22 cellular contexts compared by ENCODE assay signal in the genomic region with DNA sequence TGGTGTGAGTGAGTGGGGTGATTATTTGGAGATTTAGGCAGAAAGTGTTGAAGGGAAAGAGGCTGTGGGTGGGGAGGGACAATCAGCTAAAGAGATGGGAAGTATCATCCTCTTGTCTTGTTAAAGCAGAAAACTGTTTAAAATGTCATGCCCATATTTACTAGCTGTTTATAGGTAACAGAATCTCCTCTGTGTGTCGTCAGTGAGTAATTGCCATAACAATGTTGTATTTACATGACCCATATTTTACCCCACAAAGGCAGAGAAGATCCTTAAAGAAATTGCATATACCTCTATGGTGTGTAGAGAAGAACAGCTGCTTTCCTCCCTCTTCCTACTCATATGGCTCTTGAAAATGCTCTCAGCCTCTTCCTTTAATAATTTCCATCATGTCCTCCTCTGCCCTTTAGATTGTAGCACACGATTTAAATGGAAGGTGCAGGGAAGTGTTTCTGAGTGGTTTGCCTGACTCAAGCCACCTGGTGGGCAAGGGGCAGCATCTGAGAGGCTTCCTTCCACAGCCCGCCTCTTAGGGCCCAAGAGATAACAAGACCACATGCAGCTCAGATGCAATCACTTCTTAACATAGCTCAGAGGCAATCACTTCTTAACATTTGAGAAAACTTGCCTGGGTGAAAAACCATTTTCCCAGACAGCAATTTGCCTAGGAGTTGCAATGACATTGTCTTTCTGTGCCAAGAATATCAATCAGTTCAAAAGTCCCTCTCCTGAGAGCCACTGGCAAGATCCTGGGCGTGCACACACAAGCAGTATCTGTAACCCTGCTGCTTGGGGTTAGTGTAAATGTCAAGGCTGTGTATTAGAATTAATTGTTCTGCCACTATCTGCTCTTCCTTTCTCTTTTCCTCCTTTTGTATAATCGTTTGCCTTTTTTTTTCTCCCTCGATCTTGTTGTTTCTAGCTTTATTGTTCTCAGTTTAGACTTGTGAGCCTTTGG. TPM values are rescaled to one million over a fixed set of nuclear protein-coding genes. Genes with fewer than 3 reads are reported as not detected.
DNase-seq lines count a peak whose midpoint lies in the region; ATAC-seq and TF ChIP-seq lines count a peak whose summit lies in the region.
"Had no signal": no experiment of that assay in that cellular context is flagged by ENCODE, and none has a peak within 500 bp of the region (broad histone marks: within the 10 kb centered on the region; RNA-seq: fewer than 3 reads in every experiment).

No MANE protein-coding gene starts in this region.

- no peak for TF ChIP-seq EP300 in neural cell (conservative IDR thresholded peaks at IDR 0.05; ENCODE audit: poor library complexity, severe bottlenecking)

- intact Hi-C loops in sciatic nerve (cut with DNase I) = no loop called here

- ATAC-seq in sciatic nerve = no peak
- ATAC-seq: stimulated activated memory B cell treated with anti-CD40 and anti-IgM and Interleukin-4, amounts not matched to agents 10 μg/mL and 1 μg/mL and 100 μg/mL, for 72 hours had no signal

- H3K9me3 ChIP-seq in neural cell (ENCODE audit: low read length) = no peaks in the 10 kb centered on the region
- H3K9me3 ChIP-seq: spleen, tibial nerve had no signal

- no peaks in the 10 kb centered on the region for H3K27me3 ChIP-seq in H7 (ENCODE audit: control insufficient read depth, insufficient read depth, low read length)
- H3K27me3 ChIP-seq in neural cell (ENCODE audit: insufficient read depth, low read depth, low read length) = no peaks in the 10 kb centered on the region
- H3K27me3 ChIP-seq: spleen, tibial nerve had no signal

- H3K4me2 ChIP-seq in neural cell (ENCODE audit: low read length) = no peak overlapping the region

- H3K27ac ChIP-seq in neural cell (ENCODE audit: low read length) = peak overlapping the region; percentile 10
- H3K27ac ChIP-seq: tibial nerve, VCaP had no signal

- H3K79me2 ChIP-seq in neural cell (replicated peaks; ENCODE audit: insufficient read depth, low read length) = no peaks in the 10 kb centered on the region

- no peak overlapping the region for H2AFZ ChIP-seq in neural cell (ENCODE audit: low read depth, low read length)

- no peaks in the 10 kb centered on the region for H4K20me1 ChIP-seq in neural cell (ENCODE audit: insufficient read depth)

- TF ChIP-seq RAD21 in neural cell (conservative IDR thresholded peaks at IDR 0.05) = peak; percentile 22

- no peak for TF ChIP-seq CTCF in epithelial cell of esophagus (IDR thresholded peaks at IDR 0.05; ENCODE audit: insufficient read depth, low read depth, low read length, missing control alignments)
- no peak for TF ChIP-seq CTCF in neural cell (IDR thresholded peaks at IDR 0.05; ENCODE audit: poor library complexity, severe bottlenecking)

- no peaks in the 10 kb centered on the region for H3F3A ChIP-seq in neural cell (ENCODE audit: insufficient read depth, low read length, poor library complexity, severe bottlenecking)

- no peak overlapping the region for H3K4me3 ChIP-seq in H7 (ENCODE audit: insufficient read depth, low read depth, low read length)
- no peak overlapping the region for H3K4me3 ChIP-seq in epithelial cell of esophagus (ENCODE audit: low read length)
- no peak overlapping the region for H3K4me3 ChIP-seq in neural cell (ENCODE audit: low read length)
- H3K4me3 ChIP-seq: spleen, tibial nerve had no signal

- H3K9me2 ChIP-seq in neural cell (ENCODE audit: insufficient read depth, low read length) = no peaks in the 10 kb centered on the region

- H3K36me3 ChIP-seq in H7 (replicated peaks; ENCODE audit: control insufficient read depth, insufficient read depth, low read length) (no peaks in the 10 kb centered on the region), neural cell (ENCODE audit: insufficient read depth, low read length) (no peaks in the 10 kb centered on the region)
- H3K36me3 ChIP-seq: spleen, tibial nerve had no signal

- DNase-seq in H7 (peak; percentile 26), NCI-H2227 treated with DMSO at 0.1 percent for 48 hours (lab: John Stamatoyannopoulos, UW) (peak; percentile 77), epithelial cell of esophagus (ENCODE audit: low read depth) (peak; percentile 30), activated gamma-delta T cell treated with Interleukin-2 at 50 U/mL for 16 hours (no peak), NCI-H345 (lab: John Stamatoyannopoulos, UW) (no peak), sciatic nerve (ENCODE audit: low spot score) (no peak), NCI-H1105 (lab: John Stamatoyannopoulos, UW) (no peak)
- DNase-seq: activated CD4-positive, alpha-beta T cell treated with anti-CD3 and anti-CD28 coated beads, Interleukin-2, amount 50 U/mL, for 48 hours; activated T-cell treated with anti-CD3 and anti-CD28 coated beads, Interleukin-2, amount 50 U/mL, for 1 hour; effector CD4-positive, alpha-beta T cell; GDM1; KG1; NCI-H1105 treated with DMSO at 0.1 percent for 48 hours; NCI-H226; NK-92 treated with Interleukin-12 subunit alpha and Interleukin-12 subunit beta, amount 100 ng/mL, for 24 hours; RPMI8226; spleen; T-helper 1 cell had no signal

- no peak overlapping the region for H3K9ac ChIP-seq in neural cell (ENCODE audit: low read length)

TF ChIP-seq in neural cell, 6 proteins besides CTCF, POLR2A, EP300 and RAD21:
- TF ChIP-seq SMC3 (conservative IDR thresholded peaks at IDR 0.05; ENCODE audit: poor library complexity) (no peak), EZH2 (IDR thresholded peaks at IDR 0.05; ENCODE audit: borderline replicate concordance, insufficient read depth, low read length, poor library complexity, severe bottlenecking) (no peak), POLR2AphosphoS5 (IDR thresholded peaks at IDR 0.05) (no peak), MXI1 (conservative IDR thresholded peaks at IDR 0.05; ENCODE audit: poor library complexity, severe bottlenecking) (no peak), TAF1 (IDR thresholded peaks at IDR 0.05; ENCODE audit: low read depth) (no peak)
- TF ChIP-seq, protein P1, sequence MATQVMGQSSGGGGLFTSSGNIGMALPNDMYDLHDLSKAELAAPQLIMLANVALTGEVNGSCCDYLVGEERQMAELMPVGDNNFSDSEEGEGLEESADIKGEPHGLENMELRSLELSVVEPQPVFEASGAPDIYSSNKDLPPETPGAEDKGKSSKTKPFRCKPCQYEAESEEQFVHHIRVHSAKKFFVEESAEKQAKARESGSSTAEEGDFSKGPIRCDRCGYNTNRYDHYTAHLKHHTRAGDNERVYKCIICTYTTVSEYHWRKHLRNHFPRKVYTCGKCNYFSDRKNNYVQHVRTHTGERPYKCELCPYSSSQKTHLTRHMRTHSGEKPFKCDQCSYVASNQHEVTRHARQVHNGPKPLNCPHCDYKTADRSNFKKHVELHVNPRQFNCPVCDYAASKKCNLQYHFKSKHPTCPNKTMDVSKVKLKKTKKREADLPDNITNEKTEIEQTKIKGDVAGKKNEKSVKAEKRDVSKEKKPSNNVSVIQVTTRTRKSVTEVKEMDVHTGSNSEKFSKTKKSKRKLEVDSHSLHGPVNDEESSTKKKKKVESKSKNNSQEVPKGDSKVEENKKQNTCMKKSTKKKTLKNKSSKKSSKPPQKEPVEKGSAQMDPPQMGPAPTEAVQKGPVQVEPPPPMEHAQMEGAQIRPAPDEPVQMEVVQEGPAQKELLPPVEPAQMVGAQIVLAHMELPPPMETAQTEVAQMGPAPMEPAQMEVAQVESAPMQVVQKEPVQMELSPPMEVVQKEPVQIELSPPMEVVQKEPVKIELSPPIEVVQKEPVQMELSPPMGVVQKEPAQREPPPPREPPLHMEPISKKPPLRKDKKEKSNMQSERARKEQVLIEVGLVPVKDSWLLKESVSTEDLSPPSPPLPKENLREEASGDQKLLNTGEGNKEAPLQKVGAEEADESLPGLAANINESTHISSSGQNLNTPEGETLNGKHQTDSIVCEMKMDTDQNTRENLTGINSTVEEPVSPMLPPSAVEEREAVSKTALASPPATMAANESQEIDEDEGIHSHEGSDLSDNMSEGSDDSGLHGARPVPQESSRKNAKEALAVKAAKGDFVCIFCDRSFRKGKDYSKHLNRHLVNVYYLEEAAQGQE (IDR thresholded peaks at IDR 0.05; ENCODE audit: borderline replicate concordance) = no peak

RNA-seq across cellular contexts. Expression of a gene that starts 44.1 kb away (rescaled TPM):
- 0.76 and 1.6 TPM in 2 replicates for total RNA-seq in H7 (2014; rRNA removed; shearing (Covaris generic))
- polyA plus RNA-seq in neural cell = 2.2 and 2.7 TPM in 2 replicates
- polyA minus RNA-seq in neural cell = 0.69 TPM in 1 of 2 replicates, not detected in the other
- 35.0 TPM for total RNA-seq in sciatic nerve

Comparison
In these comparisons a context has a peak if more than half of its experiments do, and no peak if none do; other contexts are left out.
1. DNase-seq: peak in H7 (single experiment), NCI-H2227 treated with DMSO at 0.1 percent for 48 hours (single experiment) and epithelial cell of esophagus (single experiment); none in activated gamma-delta T cell treated with Interleukin-2 at 50 U/mL for 16 hours (single experiment), NCI-H345 (single experiment), sciatic nerve (single experiment) and NCI-H1105 (single experiment).
2. RNA of a gene that starts 44.1 kb away (total RNA-seq): 35.0 TPM in sciatic nerve (single experiment); 0.76 to 1.6 TPM in H7; every median in the first group is over 10 times any median in the second.